Comparison of ENCODE assay signal across 8 cellular contexts in the genomic region with DNA sequence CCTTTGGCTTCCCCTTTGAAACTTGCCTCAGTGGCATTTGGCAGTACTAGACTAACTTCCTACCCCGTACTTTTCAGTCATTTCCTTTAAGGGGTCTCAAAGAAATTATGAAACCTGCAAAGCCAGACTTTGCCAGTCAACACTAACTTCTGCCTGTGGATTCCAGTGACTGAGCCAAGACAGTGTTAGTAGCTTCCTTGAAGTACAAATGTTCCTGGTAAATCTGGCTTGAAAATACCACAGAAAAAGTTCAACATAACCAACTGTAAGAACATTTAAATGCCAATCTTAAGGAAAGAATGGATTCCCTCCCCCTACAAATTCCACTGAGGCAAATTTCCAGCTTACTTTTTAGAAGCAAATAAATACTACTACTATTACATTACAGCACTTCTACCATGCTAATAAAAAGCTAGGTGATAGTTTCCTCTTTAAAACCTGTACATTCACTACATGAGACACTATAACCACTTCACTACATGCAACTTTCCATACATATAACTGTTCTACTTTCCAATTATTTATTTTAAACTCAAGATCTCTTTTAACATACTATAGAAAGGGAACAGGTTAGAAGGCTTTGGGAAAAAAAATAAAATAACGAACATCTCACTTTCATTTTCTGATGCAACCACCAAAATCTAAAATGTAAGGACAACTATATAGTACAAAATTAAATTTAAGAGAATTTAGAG. TPM values are rescaled to one million over a fixed set of nuclear protein-coding genes. Genes with fewer than 3 reads are reported as not detected.
DNase-seq lines count a peak whose midpoint lies in the region; ATAC-seq and TF ChIP-seq lines count a peak whose summit lies in the region.

No MANE protein-coding gene starts in this region.

- H3K27ac ChIP-seq in lower lobe of right lung = peak overlapping the region; percentile 40

- peak overlapping the region; percentile 97 for H3K27ac Mint-ChIP-seq in activated naive CD4-positive, alpha-beta T cell treated with anti-CD3 and anti-CD28 coated beads, Interleukin-2, amount 50 U/mL, for 24 hours
- peak overlapping the region; percentile 31 for H3K27ac Mint-ChIP-seq in type B pancreatic cell

- H3K27me3 ChIP-seq in lower lobe of right lung (ENCODE audit: low read depth) = no peaks in the 10 kb centered on the region

- no peaks in the 10 kb centered on the region for H3K9me3 ChIP-seq in lower lobe of right lung

- H3K4me3 ChIP-seq in astrocyte of the cerebellum (ENCODE audit: low read depth, low read length) (peak overlapping the region; percentile 71), lower lobe of right lung (peak overlapping the region; percentile 85)

- intact Hi-C loops in lower lobe of right lung (cut with DNase I) = no loop called here

- TF ChIP-seq CTCF in astrocyte of the cerebellum (IDR thresholded peaks at IDR 0.05; ENCODE audit: low read depth, low read length, missing control alignments) (no peak), lower lobe of right lung (IDR thresholded peaks at IDR 0.05) (no peak), type B pancreatic cell (conservative IDR thresholded peaks at IDR 0.05) (no peak)

- H3K9me3 Mint-ChIP-seq in activated naive CD4-positive, alpha-beta T cell treated with anti-CD3 and anti-CD28 coated beads, Interleukin-2, amount 50 U/mL, for 24 hours = no peaks in the 10 kb centered on the region
- H3K9me3 Mint-ChIP-seq in type B pancreatic cell = no peaks in the 10 kb centered on the region

- in situ Hi-C loops in astrocyte of the cerebellum (cut with HindIII; ENCODE audit: low sequenced_read_pairs) = no loop called here

- H3K4me1 Mint-ChIP-seq in activated naive CD4-positive, alpha-beta T cell treated with anti-CD3 and anti-CD28 coated beads, Interleukin-2, amount 50 U/mL, for 24 hours = peaks cover 52% of the 10 kb centered on the region
- peaks cover 48% of the 10 kb centered on the region for H3K4me1 Mint-ChIP-seq in type B pancreatic cell (ENCODE audit: unreplicated experiment)

- peak overlapping the region; percentile 99 for H3K4me3 Mint-ChIP-seq in activated naive CD4-positive, alpha-beta T cell treated with anti-CD3 and anti-CD28 coated beads, Interleukin-2, amount 50 U/mL, for 24 hours
- peak overlapping the region; percentile 91 for H3K4me3 Mint-ChIP-seq in type B pancreatic cell

- H3K27me3 Mint-ChIP-seq in activated naive CD4-positive, alpha-beta T cell treated with anti-CD3 and anti-CD28 coated beads, Interleukin-2, amount 50 U/mL, for 24 hours = no peaks in the 10 kb centered on the region
- no peaks in the 10 kb centered on the region for H3K27me3 Mint-ChIP-seq in type B pancreatic cell

- H3K36me3 Mint-ChIP-seq in activated naive CD4-positive, alpha-beta T cell treated with anti-CD3 and anti-CD28 coated beads, Interleukin-2, amount 50 U/mL, for 24 hours = peaks cover 32% of the 10 kb centered on the region
- H3K36me3 Mint-ChIP-seq in type B pancreatic cell = peaks cover 14% of the 10 kb centered on the region

- DNase-seq in activated naive CD4-positive, alpha-beta T cell (lab: John Stamatoyannopoulos, UW) = no peak
- no peak for DNase-seq in astrocyte of the cerebellum (ENCODE audit: low read depth)
- DNase-seq in lower lobe of right lung = no peak
- no peak for DNase-seq in type B pancreatic cell (ENCODE audit: extremely low spot score, unreplicated experiment)
- DNase-seq in stimulated activated CD8-positive, alpha-beta memory T cell treated with anti-CD3 and anti-CD28 coated beads, Interleukin-4, amount 100 ng/mL, for 48 hours = no peak
- no peak for DNase-seq in activated CD4-positive, CD25-positive, alpha-beta regulatory T cell treated with anti-CD3 and anti-CD28 coated beads, Interleukin-2, amount 50 U/mL, for 72 hours

- ATAC-seq in lower lobe of right lung (no peak), GM19397 (IDR thresholded peaks at IDR 0.05; ENCODE audit: unreplicated experiment) (no peak)

- peaks cover 53% of the 10 kb centered on the region for H3K4me1 ChIP-seq in lower lobe of right lung

- no peaks in the 10 kb centered on the region for H3K36me3 ChIP-seq in lower lobe of right lung

RNA-seq across cellular contexts. Expression of a gene that starts 2.4 kb away (rescaled TPM):
- total RNA-seq in lower lobe of right lung (34.1 TPM), type B pancreatic cell (ENCODE audit: low replicate concordance) (57.5 and 58.2 TPM in 2 replicates)
